9 cellular contexts compared by ENCODE assay signal in the genomic region with DNA sequence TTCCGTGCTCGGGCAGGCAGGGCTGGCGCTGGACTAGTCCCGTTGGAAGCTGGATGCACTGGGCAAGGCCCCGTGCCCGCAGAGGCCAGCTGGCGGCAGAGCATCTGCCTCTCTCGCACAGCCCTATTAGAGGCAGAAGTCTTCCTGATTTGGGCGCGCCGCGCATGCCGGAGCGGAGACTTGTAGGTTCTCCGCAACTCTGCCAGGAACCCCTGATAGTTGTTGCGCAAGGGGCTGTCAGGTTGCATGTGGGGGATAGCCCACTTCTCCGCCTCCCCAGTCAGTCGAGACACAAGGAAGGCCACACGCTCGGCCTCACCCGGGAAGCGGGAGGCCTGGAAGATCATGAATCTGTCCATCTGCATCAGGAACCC. TPM values are rescaled to one million over a fixed set of nuclear protein-coding genes. Genes with fewer than 3 reads are reported as not detected.
DNase-seq lines count a peak whose midpoint lies in the region; ATAC-seq and TF ChIP-seq lines count a peak whose summit lies in the region.
"Had no signal": no experiment of that assay in that cellular context is flagged by ENCODE, and none has a peak within 500 bp of the region (broad histone marks: within the 10 kb centered on the region; RNA-seq: fewer than 3 reads in every experiment).

No MANE protein-coding gene starts in this region.

- no peaks in the 10 kb centered on the region for H3K9me2 ChIP-seq in SK-N-SH

- no peak overlapping the region for H2AFZ ChIP-seq in SK-N-SH (ENCODE audit: low read depth)
- H2AFZ ChIP-seq in fibroblast of lung (ENCODE audit: low read length): no peak overlapping the region

- H3K79me2 ChIP-seq in SK-N-SH (ENCODE audit: insufficient read depth) (peaks cover 35% of the 10 kb centered on the region), fibroblast of lung (ENCODE audit: control insufficient read depth, insufficient read depth, low read length) (peaks cover 12% of the 10 kb centered on the region)

- intact Hi-C loops in gastrocnemius medialis (cut with DNase I; ENCODE audit: low total_unique reads): loop anchor here (5.0 kb wide), 2 partner anchors 540 to 670 kb away; a partner anchor contains a TSS

- H3K4me3 ChIP-seq in SK-N-SH (ENCODE audit: low read depth in 2 of 2, low read length in 1 of 2) (peak overlapping the region; percentile 82 to 83), fibroblast of lung (replicated peaks in 1 of 4; ENCODE audit: control extremely low read depth in 1 of 4, insufficient read depth in 1 of 4, low read depth in 3 of 4, low read length in 4 of 4) (peak overlapping the region in 3 of 4 experiments; percentile 65 to 74 (median 66)), gastrocnemius medialis (peak overlapping the region; percentile 57 to 90 (median 68))

- WGBS in SK-N-SH (ENCODE audit: low lambda C conversion rate): 95% methylated on average over 16 of the region's 22 CpGs

- H3K9me3 ChIP-seq in SK-N-SH (no peaks in the 10 kb centered on the region), fibroblast of lung (ENCODE audit: control insufficient read depth, insufficient read depth, low read depth, low read length) (no peaks in the 10 kb centered on the region), gastrocnemius medialis (no peaks in the 10 kb centered on the region)

- H3K27ac ChIP-seq in SK-N-SH (ENCODE audit: low read depth in 2 of 2, low read length in 1 of 2) (no peak overlapping the region), VCaP (peak overlapping the region; percentile 92; the same call in 1 of the 2 replicates), fibroblast of lung (ENCODE audit: insufficient read depth, low read length) (peak overlapping the region; percentile 90), gastrocnemius medialis (peak overlapping the region in 2 of 4 donors; percentile 80 to 83)

- TF ChIP-seq EP300 in SK-N-SH (IDR thresholded peaks at IDR 0.05; ENCODE audit: borderline replicate concordance in 1 of 2, low read depth in 1 of 2, low read length in 1 of 2): no peak

- CTCF ChIA-PET in SK-N-SH (lab: Yijun Ruan, JAX): interaction anchor here (1.1 to 1.3 kb wide), 2 partner anchors 129 to 416 kb away, joined by 3 to 4 read pairs; no protein-coding TSS in a partner anchor

- TF ChIP-seq POLR2A in gastrocnemius medialis (IDR thresholded peaks at IDR 0.05): no peak

- H4K20me1 ChIP-seq in SK-N-SH (ENCODE audit: insufficient read depth) (peaks cover 9% of the 10 kb centered on the region; the same call in 1 of the 2 replicates), fibroblast of lung (ENCODE audit: control insufficient read depth, extremely low read depth, insufficient read depth, low read length) (no peaks in the 10 kb centered on the region)

- ATAC-seq in SK-N-SH treated with all-trans-retinoic acid at 6 μM for 48 hours: no peak
- no peak for ATAC-seq in gastrocnemius medialis
- no peak for ATAC-seq in GM18517 (IDR thresholded peaks at IDR 0.05; ENCODE audit: unreplicated experiment)

- H3K9ac ChIP-seq in SK-N-SH (no peak overlapping the region; the same call in 1 of the 2 replicates), fibroblast of lung (ENCODE audit: insufficient read depth, low read length) (no peak overlapping the region)

- in situ Hi-C loops in gastrocnemius medialis (cut with MboI; ENCODE audit: low sequenced_read_pairs in 4 of 4): no loop called here

- TF ChIP-seq CTCF in SK-N-SH (IDR thresholded peaks at IDR 0.05): no peak
- TF ChIP-seq CTCF in VCaP (conservative IDR thresholded peaks at IDR 0.05): no peak
- no peak for TF ChIP-seq CTCF in fibroblast of lung (conservative IDR thresholded peaks at IDR 0.05 in 1 of 2, IDR thresholded peaks at IDR 0.05 in 1 of 2; ENCODE audit: low read depth in 1 of 2, low read length in 2 of 2)
- no peak for TF ChIP-seq CTCF in gastrocnemius medialis (IDR thresholded peaks at IDR 0.05 in 4 of 5, conservative IDR thresholded peaks at IDR 0.05 in 1 of 5)

- DNase-seq in SK-N-SH: no peak
- no peak for DNase-seq in fibroblast of lung (ENCODE audit: low read depth in 2 of 2)
- DNase-seq in gastrocnemius medialis: no peak
- DNase-seq in NCI-H774 (lab: John Stamatoyannopoulos, UW): no peak
- no peak for DNase-seq in DMS 273 (lab: John Stamatoyannopoulos, UW; ENCODE audit: unreplicated experiment)
- DNase-seq: Karpas-422 had no signal

- TF ChIP-seq RAD21 in SK-N-SH (IDR thresholded peaks at IDR 0.05; ENCODE audit: low read length): no peak

- H3K4me2 ChIP-seq in SK-N-SH (peak overlapping the region; percentile 97), fibroblast of lung (ENCODE audit: extremely low read depth, insufficient read depth, low read length) (peak overlapping the region; percentile 84)

- no peaks in the 10 kb centered on the region for H3F3A ChIP-seq in SK-N-SH (replicated peaks; ENCODE audit: insufficient read depth)

- H3K36me3 ChIP-seq in SK-N-SH (replicated peaks in 1 of 2; ENCODE audit: control insufficient read depth in 1 of 2, insufficient read depth in 2 of 2, low read length in 1 of 2) (peaks cover 0 to 31% of the 10 kb centered on the region in 2 experiments), fibroblast of lung (ENCODE audit: control insufficient read depth, insufficient read depth, low read length) (peaks cover 6% of the 10 kb centered on the region), gastrocnemius medialis (peaks cover 0 to 8% of the 10 kb centered on the region in 2 donors)

- POLR2A ChIA-PET in SK-N-SH (lab: Yijun Ruan, JAX): no interaction called here

- H3K27me3 ChIP-seq in SK-N-SH (ENCODE audit: insufficient read depth): no peaks in the 10 kb centered on the region
- H3K27me3 ChIP-seq in fibroblast of lung (ENCODE audit: control insufficient read depth, insufficient read depth, low read length): no peaks in the 10 kb centered on the region
- peaks cover 0 to 2% (median 0%) of the 10 kb centered on the region in 3 donors for H3K27me3 ChIP-seq in gastrocnemius medialis

- H3K4me1 ChIP-seq in SK-N-SH (ENCODE audit: control insufficient read depth in 1 of 2, insufficient read depth in 2 of 2, low read depth in 1 of 2, low read length in 1 of 2) (peaks cover 0 to 31% of the 10 kb centered on the region in 2 experiments; a peak in 1 of 4 replicates), fibroblast of lung (ENCODE audit: control insufficient read depth, extremely low read depth, insufficient read depth, low read length) (peaks cover 3% of the 10 kb centered on the region), gastrocnemius medialis (peaks cover 15% of the 10 kb centered on the region in 2 donors)

TF ChIP-seq in SK-N-SH, 30 proteins besides CTCF, POLR2A, EP300 and RAD21 (continues in another document):
- no peak for TF ChIP-seq TEAD4 (IDR thresholded peaks at IDR 0.05; ENCODE audit: borderline replicate concordance, insufficient read depth)
- TF ChIP-seq EZH2phosphoT487 (IDR thresholded peaks at IDR 0.05; ENCODE audit: borderline replicate concordance, low read depth): no peak
- TF ChIP-seq YY1 (IDR thresholded peaks at IDR 0.05; ENCODE audit: low read depth): no peak
- TF ChIP-seq TAF1 (IDR thresholded peaks at IDR 0.05; ENCODE audit: borderline replicate concordance, low read depth, low read length): no peak
- TF ChIP-seq, protein P1, sequence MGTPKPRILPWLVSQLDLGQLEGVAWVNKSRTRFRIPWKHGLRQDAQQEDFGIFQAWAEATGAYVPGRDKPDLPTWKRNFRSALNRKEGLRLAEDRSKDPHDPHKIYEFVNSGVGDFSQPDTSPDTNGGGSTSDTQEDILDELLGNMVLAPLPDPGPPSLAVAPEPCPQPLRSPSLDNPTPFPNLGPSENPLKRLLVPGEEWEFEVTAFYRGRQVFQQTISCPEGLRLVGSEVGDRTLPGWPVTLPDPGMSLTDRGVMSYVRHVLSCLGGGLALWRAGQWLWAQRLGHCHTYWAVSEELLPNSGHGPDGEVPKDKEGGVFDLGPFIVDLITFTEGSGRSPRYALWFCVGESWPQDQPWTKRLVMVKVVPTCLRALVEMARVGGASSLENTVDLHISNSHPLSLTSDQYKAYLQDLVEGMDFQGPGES (IDR thresholded peaks at IDR 0.05; ENCODE audit: low read depth, low read length): no peak

TF ChIP-seq in SK-N-SH treated with all-trans-retinoic acid at 6 μM for 48 hours, 23 proteins besides CTCF, POLR2A, EP300 and RAD21:
- TF ChIP-seq BACH2 (CRISPR knock-in tag; IDR thresholded peaks at IDR 0.05; ENCODE audit: borderline replicate concordance) (no peak), ARNTL (CRISPR knock-in tag; IDR thresholded peaks at IDR 0.05; ENCODE audit: borderline replicate concordance, low read depth) (no peak), ESRRG (CRISPR knock-in tag; IDR thresholded peaks at IDR 0.05) (no peak), GLIS3 (CRISPR knock-in tag; IDR thresholded peaks at IDR 0.05) (no peak), SNAI2 (CRISPR knock-in tag; IDR thresholded peaks at IDR 0.05) (no peak), ISL1 (CRISPR knock-in tag; IDR thresholded peaks at IDR 0.05) (no peak), ZFP30 (CRISPR knock-in tag; IDR thresholded peaks at IDR 0.05) (no peak), ZNF70 (CRISPR knock-in tag; IDR thresholded peaks at IDR 0.05) (no peak)

RNA-seq across cellular contexts. Expression of a gene that starts 1.2 kb away (rescaled TPM):
- polyA plus RNA-seq in SK-N-SH (2012; rRNA removed) (14.7 and 16.1 TPM in 2 replicates), fibroblast of lung (17.1 and 17.4 TPM in 2 replicates)
- polyA plus RNA-seq in SK-N-SH (2012; cell fraction: cytosol; rRNA removed): 11.9 and 15.7 TPM in 2 replicates
- 13.5 and 13.9 TPM in 2 replicates for polyA plus RNA-seq in SK-N-SH (2012; cell fraction: nucleus; rRNA removed)
- total RNA-seq in fibroblast of lung (16.9 and 17.7 TPM in 2 replicates), gastrocnemius medialis (10 to 100 TPM; 21.4 to 29.2 (median 26.5) TPM)
- 18.0 and 18.5 TPM in 2 replicates for polyA plus RNA-seq in fibroblast of lung (2012)
- 57.8 and 62.6 TPM in 2 replicates for polyA minus RNA-seq in fibroblast of lung (ENCODE audit: low replicate concordance)

Comparison
In these comparisons a context has a peak if more than half of its experiments do, and no peak if none do; other contexts are left out.
1. H3K27ac ChIP-seq: peak in VCaP (single experiment) and fibroblast of lung (single experiment); none in SK-N-SH (0 of 2).
2. Peak in every context shown above with its lines, with median percentiles within 50 percentile points of each other: H3K4me3 ChIP-seq.